ENCODE assay signal across 1 cellular context in the genomic region with DNA sequence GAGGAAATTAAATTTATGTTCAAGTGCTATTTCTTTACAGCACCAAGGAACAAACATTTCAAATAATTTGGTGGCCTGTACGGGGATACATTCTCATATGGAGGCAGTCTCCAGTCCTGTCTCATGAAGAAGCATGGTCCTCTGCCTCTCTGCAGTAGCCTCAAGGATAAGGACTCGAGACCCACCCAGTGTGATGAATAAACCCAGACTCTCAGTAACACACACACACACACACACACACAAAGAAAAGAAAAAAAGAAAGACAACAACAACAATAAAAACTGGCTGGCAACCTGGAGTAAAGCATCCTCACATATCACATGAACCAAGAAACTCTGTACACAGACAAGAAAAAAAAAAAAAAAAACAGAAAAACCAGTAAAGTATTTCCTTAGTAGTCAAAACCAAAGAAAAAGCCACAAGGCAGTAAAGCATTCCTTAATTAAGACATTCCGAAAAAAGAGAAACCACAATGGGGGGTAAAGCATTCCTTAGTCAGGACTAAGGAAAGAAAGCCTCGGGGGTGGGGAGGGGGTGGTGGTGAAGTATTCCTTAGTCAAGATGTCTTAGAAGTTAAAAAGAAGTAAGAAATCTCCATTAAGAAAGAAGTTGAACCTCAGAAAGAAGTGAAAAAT.
TF ChIP-seq lines count a peak whose summit lies in the region.

No MANE protein-coding gene starts in this region.

TF ChIP-seq in HepG2, 621 proteins besides CTCF, POLR2A, EP300 and RAD21:
- TF ChIP-seq, protein P1, sequence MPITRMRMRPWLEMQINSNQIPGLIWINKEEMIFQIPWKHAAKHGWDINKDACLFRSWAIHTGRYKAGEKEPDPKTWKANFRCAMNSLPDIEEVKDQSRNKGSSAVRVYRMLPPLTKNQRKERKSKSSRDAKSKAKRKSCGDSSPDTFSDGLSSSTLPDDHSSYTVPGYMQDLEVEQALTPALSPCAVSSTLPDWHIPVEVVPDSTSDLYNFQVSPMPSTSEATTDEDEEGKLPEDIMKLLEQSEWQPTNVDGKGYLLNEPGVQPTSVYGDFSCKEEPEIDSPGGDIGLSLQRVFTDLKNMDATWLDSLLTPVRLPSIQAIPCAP (CRISPR knock-in tag; IDR thresholded peaks at IDR 0.05; ENCODE audit: low read depth): no peak
- TF ChIP-seq, protein P2, sequence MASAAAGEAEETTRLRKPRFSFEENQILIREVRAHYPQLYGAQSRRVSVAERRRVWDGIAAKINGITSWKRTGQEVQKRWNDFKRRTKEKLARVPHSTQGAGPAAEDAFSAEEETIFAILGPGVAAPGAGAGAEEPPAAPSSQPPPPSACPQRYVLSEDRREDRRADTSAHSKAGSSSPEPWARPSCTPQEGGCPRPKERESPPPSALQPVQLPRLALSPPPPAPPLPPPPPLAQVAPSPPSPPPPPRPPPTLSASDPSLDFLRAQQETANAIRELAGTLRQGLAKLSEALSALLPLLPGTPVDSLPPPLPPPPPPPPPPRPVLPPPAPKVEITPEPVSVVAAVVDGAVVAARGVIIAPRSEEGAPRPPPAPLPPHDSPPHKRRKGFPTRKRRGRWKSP (CRISPR knock-in tag; IDR thresholded peaks at IDR 0.05): no peak
- TF ChIP-seq KAT8 (CRISPR knock-in tag; IDR thresholded peaks at IDR 0.05) (no peak), ZNF674 (CRISPR knock-in tag; IDR thresholded peaks at IDR 0.05; ENCODE audit: low read depth) (no peak), STAG1 (CRISPR knock-in tag; IDR thresholded peaks at IDR 0.05) (no peak), GTF2F1 (IDR thresholded peaks at IDR 0.05; ENCODE audit: low read length) (no peak), HIVEP1 (CRISPR knock-in tag; IDR thresholded peaks at IDR 0.05) (no peak), ZFP90 (CRISPR knock-in tag; IDR thresholded peaks at IDR 0.05; ENCODE audit: borderline replicate concordance) (no peak)
- TF ChIP-seq, protein P3, sequence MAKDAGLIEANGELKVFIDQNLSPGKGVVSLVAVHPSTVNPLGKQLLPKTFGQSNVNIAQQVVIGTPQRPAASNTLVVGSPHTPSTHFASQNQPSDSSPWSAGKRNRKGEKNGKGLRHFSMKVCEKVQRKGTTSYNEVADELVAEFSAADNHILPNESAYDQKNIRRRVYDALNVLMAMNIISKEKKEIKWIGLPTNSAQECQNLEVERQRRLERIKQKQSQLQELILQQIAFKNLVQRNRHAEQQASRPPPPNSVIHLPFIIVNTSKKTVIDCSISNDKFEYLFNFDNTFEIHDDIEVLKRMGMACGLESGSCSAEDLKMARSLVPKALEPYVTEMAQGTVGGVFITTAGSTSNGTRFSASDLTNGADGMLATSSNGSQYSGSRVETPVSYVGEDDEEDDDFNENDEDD (CRISPR knock-in tag; IDR thresholded peaks at IDR 0.05; ENCODE audit: borderline replicate concordance): no peak
- TF ChIP-seq, protein P4, sequence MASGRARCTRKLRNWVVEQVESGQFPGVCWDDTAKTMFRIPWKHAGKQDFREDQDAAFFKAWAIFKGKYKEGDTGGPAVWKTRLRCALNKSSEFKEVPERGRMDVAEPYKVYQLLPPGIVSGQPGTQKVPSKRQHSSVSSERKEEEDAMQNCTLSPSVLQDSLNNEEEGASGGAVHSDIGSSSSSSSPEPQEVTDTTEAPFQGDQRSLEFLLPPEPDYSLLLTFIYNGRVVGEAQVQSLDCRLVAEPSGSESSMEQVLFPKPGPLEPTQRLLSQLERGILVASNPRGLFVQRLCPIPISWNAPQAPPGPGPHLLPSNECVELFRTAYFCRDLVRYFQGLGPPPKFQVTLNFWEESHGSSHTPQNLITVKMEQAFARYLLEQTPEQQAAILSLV (CRISPR knock-in tag; IDR thresholded peaks at IDR 0.05; ENCODE audit: borderline replicate concordance): no peak
